25 cellular contexts compared by ENCODE assay signal in genomic region chr7:117896339-117896738, GRCh38. TPM values are rescaled to one million over a fixed set of nuclear protein-coding genes. Genes with fewer than 3 reads are reported as not detected.
A peak's percentile ranks its signal among the peaks of the same experiment; 100 is the strongest.
DNase-seq lines count a peak whose midpoint lies in the region; ATAC-seq and TF ChIP-seq lines count a peak whose summit lies in the region.
"Had no signal": no experiment of that assay in that cellular context is flagged by ENCODE, and none has a peak within 500 bp of the region (broad histone marks: within the 10 kb centered on the region; RNA-seq: fewer than 3 reads in every experiment).

No MANE protein-coding gene starts in this region.

- H3K9ac ChIP-seq in PC-3 (ENCODE audit: low read length) = no peak overlapping the region
- H3K9ac ChIP-seq: BLaER1 treated with 17β-estradiol and CSF1 and Interleukin-3, amounts not matched to agents 10 nM and 100 nM; GM23248 had no signal

- no peaks in the 10 kb centered on the region for H3K36me3 ChIP-seq in GM23338 (ENCODE audit: insufficient read depth)
- H3K36me3 ChIP-seq in PC-3 (ENCODE audit: low read depth, low read length) = no peaks in the 10 kb centered on the region
- H3K36me3 ChIP-seq: BLaER1 treated with 17β-estradiol and CSF1 and Interleukin-3, amounts not matched to agents 10 nM and 100 nM had no signal

- H3K27me3 Mint-ChIP-seq in GM23338 (ENCODE audit: insufficient read depth, low read depth, poor library complexity) = peaks cover 2% of the 10 kb centered on the region
- H3K27me3 Mint-ChIP-seq: CD4-positive, alpha-beta T cell; T-cell had no signal

- no peak overlapping the region for H3K27ac ChIP-seq in GM23338 (ENCODE audit: low read depth)
- H3K27ac ChIP-seq in PC-3 (ENCODE audit: low read length) = no peak overlapping the region
- H3K27ac ChIP-seq: A549; BLaER1 treated with 17β-estradiol and CSF1 and Interleukin-3, amounts not matched to agents 10 nM and 100 nM; GM23248 had no signal

- H3K4me3 Mint-ChIP-seq in GM23338 = no peak overlapping the region
- H3K4me3 Mint-ChIP-seq: CD4-positive, alpha-beta T cell; H9; T-cell had no signal

- POLR2A ChIA-PET in PC-3 (lab: Charles Lee; ENCODE audit: unreplicated experiment) = no interaction called here

- ATAC-seq in GM23338 (no peak), PC-3 (no peak)
- ATAC-seq: A549, T-cell had no signal

- H4K20me1 ChIP-seq in GM23338 (replicated peaks; ENCODE audit: insufficient read depth) (no peaks in the 10 kb centered on the region), PC-3 (ENCODE audit: low read length) (no peaks in the 10 kb centered on the region)
- H4K20me1 ChIP-seq: BLaER1 treated with 17β-estradiol and CSF1 and Interleukin-3, amounts not matched to agents 10 nM and 100 nM had no signal

- peak overlapping the region; percentile 65; the same call in 1 of the 2 replicates for H2AFZ ChIP-seq in GM23338
- H2AFZ ChIP-seq in PC-3 (ENCODE audit: low read length) = no peak overlapping the region
- H2AFZ ChIP-seq: GM23248 had no signal

- TF ChIP-seq CTCF in GM23338 (conservative IDR thresholded peaks at IDR 0.05; ENCODE audit: low read depth in 2 of 2) (no peak), PC-3 (conservative IDR thresholded peaks at IDR 0.05; ENCODE audit: low read depth, low read length) (no peak)

- H3K9me3 Mint-ChIP-seq in GM23338 = no peaks in the 10 kb centered on the region
- H3K9me3 Mint-ChIP-seq: H9 had no signal

- H3K4me1 Mint-ChIP-seq in GM23338 = peaks cover 5% of the 10 kb centered on the region; the same call in 2 of the 3 replicates
- H3K4me1 Mint-ChIP-seq: T-cell had no signal

- H3K27me3 ChIP-seq in GM23338 (ENCODE audit: insufficient read depth) = no peaks in the 10 kb centered on the region
- H3K27me3 ChIP-seq in PC-3 (ENCODE audit: low read length) = no peaks in the 10 kb centered on the region
- H3K27me3 ChIP-seq: BLaER1 treated with 17β-estradiol and CSF1 and Interleukin-3, amounts not matched to agents 10 nM and 100 nM had no signal

- no peak overlapping the region for H3K4me2 ChIP-seq in GM23338
- no peak overlapping the region for H3K4me2 ChIP-seq in PC-3 (ENCODE audit: low read length)
- H3K4me2 ChIP-seq: A549; BLaER1 treated with 17β-estradiol and CSF1 and Interleukin-3, amounts not matched to agents 10 nM and 100 nM had no signal

- no peak overlapping the region for H3K27ac Mint-ChIP-seq in GM23338
- H3K27ac Mint-ChIP-seq: CD4-positive, alpha-beta T cell; H9; T-cell had no signal

- BruUV-seq in PC-3 (replicated peaks; lab: Mats Ljungman, UMichigan) = no TSS peak

- DNase-seq in NCI-H510A treated with DMSO at 0.1 percent for 48 hours (lab: John Stamatoyannopoulos, UW) = peak; percentile 28
- no peak for DNase-seq in NCI-H510A (lab: John Stamatoyannopoulos, UW)
- no peak for DNase-seq in GM23338 (ENCODE audit: low spot score)
- peak; percentile 7 for DNase-seq in PC-3
- no peak for DNase-seq in amniotic stem cell (lab: John Stamatoyannopoulos, UW)
- no peak for DNase-seq in central memory CD4-positive, alpha-beta T cell
- DNase-seq in activated gamma-delta T cell treated with Interleukin-2 at 50 U/mL for 16 hours = no peak
- DNase-seq: AML-193; CD4-positive, alpha-beta T cell; COR-L47; GM23248; H9; KBM-7; MV-4-11; NCI-H2029; NCI-H2171 treated with DMSO at 0.1 percent for 48 hours; NCI-H446 treated with DMSO at 0.1 percent for 48 hours; NCI-H774; RPMI8226; SHP77; T-cell had no signal

- no peaks in the 10 kb centered on the region for H3K9me3 ChIP-seq in PC-3 (ENCODE audit: low read length)
- H3K9me3 ChIP-seq: A549; BLaER1 treated with 17β-estradiol and CSF1 and Interleukin-3, amounts not matched to agents 10 nM and 100 nM had no signal

- no peaks in the 10 kb centered on the region for H3K79me2 ChIP-seq in GM23338 (replicated peaks; ENCODE audit: insufficient read depth)
- no peaks in the 10 kb centered on the region for H3K79me2 ChIP-seq in PC-3 (ENCODE audit: low read length)

- H3K4me3 ChIP-seq in GM23338 (no peak overlapping the region), PC-3 (ENCODE audit: low read length) (no peak overlapping the region)
- H3K4me3 ChIP-seq: A549; BLaER1 treated with 17β-estradiol and CSF1 and Interleukin-3, amounts not matched to agents 10 nM and 100 nM; GM23248 had no signal

- H3K4me1 ChIP-seq in GM23338 (ENCODE audit: insufficient read depth) (no peaks in the 10 kb centered on the region; the same call in 1 of the 2 replicates), PC-3 (ENCODE audit: insufficient read depth, low read length) (no peaks in the 10 kb centered on the region)
- H3K4me1 ChIP-seq: A549 had no signal

- H3K9me2 ChIP-seq in GM23338 (ENCODE audit: insufficient read depth) (peaks cover 11% of the 10 kb centered on the region), PC-3 (replicated peaks; ENCODE audit: low read length) (no peaks in the 10 kb centered on the region)

- no peaks in the 10 kb centered on the region for H3F3A ChIP-seq in GM23338 (replicated peaks; ENCODE audit: low read depth)
- no peaks in the 10 kb centered on the region for H3F3A ChIP-seq in PC-3 (ENCODE audit: low read length, unreplicated experiment)

- CTCF ChIA-PET in PC-3 (lab: Charles Lee) = no interaction called here

- intact Hi-C loops in PC-3 (cut with micrococcal nuclease) = no loop called here

- no peaks in the 10 kb centered on the region for H3K36me3 Mint-ChIP-seq in GM23338 (ENCODE audit: low read depth)
- H3K36me3 Mint-ChIP-seq: T-cell had no signal

TF ChIP-seq in GM23338, 12 proteins besides CTCF, POLR2A, EP300 and RAD21 (continues in another document):
- no peak for TF ChIP-seq EZH2 (IDR thresholded peaks at IDR 0.05; ENCODE audit: low read depth, unreplicated experiment)
- no peak for TF ChIP-seq STAT1 (IDR thresholded peaks at IDR 0.05; ENCODE audit: unreplicated experiment)
- TF ChIP-seq JUNB (IDR thresholded peaks at IDR 0.05; ENCODE audit: unreplicated experiment) = no peak
- no peak for TF ChIP-seq ZNF114 (CRISPR knock-in tag; IDR thresholded peaks at IDR 0.05)
- TF ChIP-seq REST (IDR thresholded peaks at IDR 0.05; ENCODE audit: unreplicated experiment) = no peak
- TF ChIP-seq CREB1 (CRISPR knock-in tag; IDR thresholded peaks at IDR 0.05; ENCODE audit: low read depth) = no peak
- TF ChIP-seq ETS1 (IDR thresholded peaks at IDR 0.05) = no peak
- no peak for TF ChIP-seq NANOG (IDR thresholded peaks at IDR 0.05; ENCODE audit: borderline replicate concordance)
- no peak for TF ChIP-seq ZNF331 (CRISPR knock-in tag; IDR thresholded peaks at IDR 0.05; ENCODE audit: low read depth)

RNA-seq across cellular contexts. Expression of gene CTTNBP2, which starts 23.1 kb away (rescaled TPM):
- 22.7 and 26.8 TPM in 2 replicates for total RNA-seq in GM23338 (2014; rRNA removed; shearing (Covaris generic))
- polyA plus RNA-seq in GM23338 (2016; fragmentation: Nextera tagmentation; extraction: Ambion mirVana) = 30.7 and 31.7 TPM in 2 replicates
- 1.0 and 1.1 TPM in 2 replicates for total RNA-seq in PC-3 (2014; rRNA removed)
- total RNA-seq: CD4-positive, alpha-beta T cell; G401; GM23248; T-helper 2 cell treated with Interferon-gamma antibody and Interleukin-4, amounts not matched to agents 100 ng/mL and 5 ng/mL, for 36 hours had no signal
- polyA plus RNA-seq: GM23248 had no signal

Comparison
In these comparisons a context has a peak if more than half of its experiments do, and no peak if none do; other contexts are left out.
1. DNase-seq: peak in NCI-H510A treated with DMSO at 0.1 percent for 48 hours (single experiment) and PC-3 (single experiment); none in NCI-H510A (single experiment), GM23338 (single experiment), amniotic stem cell (single experiment), central memory CD4-positive, alpha-beta T cell (single experiment) and activated gamma-delta T cell treated with Interleukin-2 at 50 U/mL for 16 hours (single experiment).
2. RNA of gene CTTNBP2, which starts 23.1 kb away (total RNA-seq): 22.7 to 26.8 TPM in GM23338; 1.0 to 1.1 TPM in PC-3; every median in the first group is over 10 times any median in the second.